ENCODE assay signal across 26 cellular contexts in the genomic region with DNA sequence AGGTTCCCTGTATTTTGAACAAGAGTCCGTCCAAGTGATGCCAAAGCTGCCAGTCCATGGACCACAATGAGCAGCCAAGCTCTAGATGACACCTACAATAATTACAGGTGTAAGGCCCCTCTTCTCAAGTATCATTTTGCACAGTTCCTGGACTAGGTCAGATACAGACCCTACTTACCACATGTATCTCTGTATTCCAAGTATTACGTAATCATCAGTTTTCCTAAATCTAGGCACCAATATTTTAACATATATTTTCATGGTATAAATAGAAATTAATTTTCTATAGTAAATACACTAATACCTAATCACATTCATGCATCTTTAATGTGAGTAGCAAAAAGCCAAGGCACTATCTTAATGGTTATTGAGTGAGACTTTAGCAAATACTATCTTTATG.
"Had no signal": no experiment of that assay in that cellular context is flagged by ENCODE, and none has a peak within 500 bp of the region (broad histone marks: within the 10 kb centered on the region; RNA-seq: fewer than 3 reads in every experiment).

No MANE protein-coding gene starts in this region.

- H3K27me3 ChIP-seq: colonic mucosa, gastrocnemius medialis, left lung had no signal

- H3K27ac ChIP-seq: colonic mucosa, epithelial cell of prostate, esophagus squamous epithelium, gastrocnemius medialis, heart right ventricle, left lung, lower lobe of right lung had no signal

- FAIRE-seq: endometrium, islet of Langerhans, keratinocyte had no signal

- H3K4me3 ChIP-seq: colonic mucosa, esophagus squamous epithelium, gastrocnemius medialis, heart right ventricle, left lung, lower lobe of right lung had no signal

- H3K36me3 ChIP-seq: colonic mucosa, esophagus squamous epithelium, gastrocnemius medialis, heart right ventricle, left lung, lower lobe of right lung had no signal

- ATAC-seq: effector memory CD8-positive, alpha-beta T cell; esophagus mucosa; gastrocnemius medialis; heart right ventricle; left cardiac atrium; left lung; left ventricle myocardium superior; lower lobe of right lung; naive thymus-derived CD4-positive, alpha-beta T cell had no signal

- H3K4me1 ChIP-seq: colonic mucosa, esophagus squamous epithelium, gastrocnemius medialis, heart right ventricle, left lung, lower lobe of right lung had no signal

- H3K9me3 ChIP-seq: colonic mucosa, esophagus squamous epithelium, gastrocnemius medialis, heart right ventricle, left lung, lower lobe of right lung had no signal

- DNase-seq: colonic mucosa; cortex of kidney; effector CD8-positive, alpha-beta T cell; effector memory CD8-positive, alpha-beta T cell; endodermal cell; erythroblast; esophagus squamous epithelium; foreskin fibroblast; foreskin melanocyte; gastrocnemius medialis; glutamatergic neuron; head of caudate nucleus; heart right ventricle; hippocampal formation; left cardiac atrium; left lung; left ventricle myocardium superior; lower lobe of right lung; mesendoderm; midbrain; naive thymus-derived CD4-positive, alpha-beta T cell had no signal
